ENCODE assay signal across 10 cellular contexts in genomic region chr2:37322368-37322767, GRCh38. TPM values are rescaled to one million over a fixed set of nuclear protein-coding genes. Genes with fewer than 3 reads are reported as not detected.
DNase-seq lines count a peak whose midpoint lies in the region; ATAC-seq and TF ChIP-seq lines count a peak whose summit lies in the region.
"Had no signal": no experiment of that assay in that cellular context is flagged by ENCODE, and none has a peak within 500 bp of the region (broad histone marks: within the 10 kb centered on the region; RNA-seq: fewer than 3 reads in every experiment).

No MANE protein-coding gene starts in this region.

- H3K9ac ChIP-seq in Loucy (ENCODE audit: low read depth, low read length, poor library complexity, severe bottlenecking) (peak overlapping the region; percentile 84), mammary epithelial cell (ENCODE audit: insufficient read depth, low read length) (no peak overlapping the region)

- H4K20me1 ChIP-seq in Loucy (ENCODE audit: insufficient read depth, low read length, poor library complexity, severe bottlenecking) (peaks cover 62% of the 10 kb centered on the region), mammary epithelial cell (ENCODE audit: insufficient read depth, low read length) (no peaks in the 10 kb centered on the region)

- no peaks in the 10 kb centered on the region for H3K9me2 ChIP-seq in Loucy (replicated peaks; ENCODE audit: low read depth, low read length)

- POLR2A ChIA-PET in CD4-positive, alpha-beta T cell (lab: Charles Lee) = interaction anchor here (1.2 to 4.6 kb wide), 5 partner anchors 10 to 91 kb away, joined by 3 to 29 read pairs (median 4); partner anchors contain the start of genes CEBPZ, NDUFAF7 and QPCT

- no peak for DNase-seq in CD4-positive, alpha-beta T cell
- no peak for DNase-seq in mammary epithelial cell
- no peak for DNase-seq in natural killer cell
- DNase-seq in NCI-H226 = no peak
- DNase-seq in Calu3 = no peak
- no peak for DNase-seq in progenitor cell of endocrine pancreas (ENCODE audit: low spot score, unreplicated experiment)
- DNase-seq: NCI-H146 had no signal

- H3K27ac Mint-ChIP-seq in CD4-positive, alpha-beta T cell = peak overlapping the region; percentile 56
- H3K27ac Mint-ChIP-seq in natural killer cell (peak overlapping the region; percentile 96), Calu3 (ENCODE audit: unreplicated experiment) (no peak overlapping the region), progenitor cell of endocrine pancreas (no peak overlapping the region)
- H3K27ac Mint-ChIP-seq: activated CD4-positive, alpha-beta T cell treated with anti-CD3 and anti-CD28 coated beads, Interleukin-2, amount 10 ng/mL, durations not matched to agents 24 days and 14 days had no signal

- ATAC-seq in CD4-positive, alpha-beta T cell (ENCODE audit: poor library complexity) = no peak
- no peak for ATAC-seq in natural killer cell
- ATAC-seq in HG03196 (IDR thresholded peaks at IDR 0.05; ENCODE audit: unreplicated experiment) = no peak

- intact Hi-C loops in CD4-positive, alpha-beta T cell (cut with DNase I, micrococcal nuclease) = loop anchor here in 1 of 2 experiments (5.0 kb wide), 1 partner anchor 90 kb away; the partner anchor contains the start of genes CEBPZ and NDUFAF7
- intact Hi-C loops in mammary epithelial cell (cut with micrococcal nuclease) (loop anchor here (2.0 to 5.0 kb wide), 3 partner anchors 35 to 90 kb away; no protein-coding TSS in a partner anchor), natural killer cell (cut with micrococcal nuclease) (no loop called here), Calu3 (cut with micrococcal nuclease; ENCODE audit: unreplicated experiment) (no loop called here)

- TF ChIP-seq CTCF in CD4-positive, alpha-beta T cell (IDR thresholded peaks at IDR 0.05) = no peak
- TF ChIP-seq CTCF in Loucy (conservative IDR thresholded peaks at IDR 0.05; ENCODE audit: low read length) (no peak), mammary epithelial cell (conservative IDR thresholded peaks at IDR 0.05 in 1 of 2, IDR thresholded peaks at IDR 0.05 in 1 of 2; ENCODE audit: extremely low read depth in 1 of 2, insufficient read depth in 1 of 2, low read depth in 1 of 2, low read length in 2 of 2) (no peak), natural killer cell (IDR thresholded peaks at IDR 0.05) (no peak), Calu3 (IDR thresholded peaks at IDR 0.05; ENCODE audit: unreplicated experiment) (no peak), progenitor cell of endocrine pancreas (IDR thresholded peaks at IDR 0.05; ENCODE audit: unreplicated experiment) (no peak)

- no peaks in the 10 kb centered on the region for H3K27me3 ChIP-seq in CD4-positive, alpha-beta T cell (ENCODE audit: control insufficient read depth, insufficient read depth, low read length)
- no peaks in the 10 kb centered on the region for H3K27me3 ChIP-seq in Loucy (ENCODE audit: insufficient read depth, low read length, poor library complexity, severe bottlenecking)
- H3K27me3 ChIP-seq in mammary epithelial cell (ENCODE audit: insufficient read depth, low read length) = no peaks in the 10 kb centered on the region

- H3K27ac ChIP-seq in CD4-positive, alpha-beta T cell (ENCODE audit: low read depth, low read length) = no peak overlapping the region
- no peak overlapping the region for H3K27ac ChIP-seq in mammary epithelial cell (ENCODE audit: insufficient read depth, low read depth, low read length)

- dilution Hi-C loops in mammary epithelial cell (cut with HindIII; ENCODE audit: low sequenced_read_pairs) = no loop called here

- peaks cover 9% of the 10 kb centered on the region for H3K27me3 Mint-ChIP-seq in CD4-positive, alpha-beta T cell
- H3K27me3 Mint-ChIP-seq in natural killer cell (ENCODE audit: low read depth in 2 of 2) (peaks cover 3 to 13% of the 10 kb centered on the region in 2 donors), Calu3 (ENCODE audit: unreplicated experiment) (peaks cover 9% of the 10 kb centered on the region), progenitor cell of endocrine pancreas (peaks cover 10% of the 10 kb centered on the region)

- H3K36me3 Mint-ChIP-seq in CD4-positive, alpha-beta T cell (ENCODE audit: low read depth) = peaks cover 22% of the 10 kb centered on the region
- no peaks in the 10 kb centered on the region for H3K36me3 Mint-ChIP-seq in natural killer cell
- peaks cover 24% of the 10 kb centered on the region for H3K36me3 Mint-ChIP-seq in Calu3 (ENCODE audit: insufficient read depth, unreplicated experiment)
- no peaks in the 10 kb centered on the region for H3K36me3 Mint-ChIP-seq in progenitor cell of endocrine pancreas (ENCODE audit: insufficient read depth)

- H3K4me3 Mint-ChIP-seq in CD4-positive, alpha-beta T cell = peak overlapping the region; percentile 54
- H3K4me3 Mint-ChIP-seq in natural killer cell = peak overlapping the region; percentile 97
- H3K4me3 Mint-ChIP-seq in Calu3 (ENCODE audit: low read depth, unreplicated experiment) = no peak overlapping the region
- no peak overlapping the region for H3K4me3 Mint-ChIP-seq in progenitor cell of endocrine pancreas (ENCODE audit: low read depth)

- H3K9me3 Mint-ChIP-seq in CD4-positive, alpha-beta T cell = no peaks in the 10 kb centered on the region
- no peaks in the 10 kb centered on the region for H3K9me3 Mint-ChIP-seq in natural killer cell
- no peaks in the 10 kb centered on the region for H3K9me3 Mint-ChIP-seq in Calu3 (ENCODE audit: low read depth, unreplicated experiment)
- no peaks in the 10 kb centered on the region for H3K9me3 Mint-ChIP-seq in progenitor cell of endocrine pancreas (ENCODE audit: low read depth)
- H3K9me3 Mint-ChIP-seq: activated CD4-positive, alpha-beta T cell treated with anti-CD3 and anti-CD28 coated beads, Interleukin-2, amount 10 ng/mL, durations not matched to agents 24 days and 14 days had no signal

- H3K4me1 ChIP-seq in Loucy (ENCODE audit: insufficient read depth, low read length, poor library complexity, severe bottlenecking) (peaks cover 64% of the 10 kb centered on the region), mammary epithelial cell (ENCODE audit: insufficient read depth, low read length) (peaks cover 44% of the 10 kb centered on the region)

- H3K4me3 ChIP-seq in Loucy (ENCODE audit: low read length, poor library complexity, severe bottlenecking) = peak overlapping the region; percentile 96
- H3K4me3 ChIP-seq in mammary epithelial cell (replicated peaks in 1 of 3; ENCODE audit: insufficient read depth in 1 of 3, low read depth in 2 of 3, low read length in 3 of 3) = peak overlapping the region in 1 of 3 experiments; percentile 67

- peaks cover 63% of the 10 kb centered on the region for H3K4me1 Mint-ChIP-seq in CD4-positive, alpha-beta T cell (ENCODE audit: low read depth)
- H3K4me1 Mint-ChIP-seq in natural killer cell (peaks cover 52% of the 10 kb centered on the region in 2 donors), Calu3 (ENCODE audit: low read depth, unreplicated experiment) (peaks cover 34% of the 10 kb centered on the region), progenitor cell of endocrine pancreas (ENCODE audit: low read depth) (peaks cover 41% of the 10 kb centered on the region)

- H3F3A ChIP-seq in Loucy (ENCODE audit: low read depth) = no peaks in the 10 kb centered on the region; the same call in 1 of the 2 replicates

- BruUV-seq in mammary epithelial cell (replicated peaks; lab: Mats Ljungman, UMichigan) = no TSS peak
- BruUV-seq in Calu3 (replicated peaks; lab: Mats Ljungman, UMichigan) = no TSS peak

- H2AFZ ChIP-seq in Loucy (ENCODE audit: low read length) = no peak overlapping the region
- no peak overlapping the region for H2AFZ ChIP-seq in mammary epithelial cell (ENCODE audit: low read depth, low read length)

- H3K9me3 ChIP-seq in CD4-positive, alpha-beta T cell (ENCODE audit: control insufficient read depth, low read length) = no peaks in the 10 kb centered on the region
- H3K9me3 ChIP-seq in Loucy (ENCODE audit: insufficient read depth, low read depth, low read length) (no peaks in the 10 kb centered on the region), mammary epithelial cell (replicated peaks; ENCODE audit: insufficient read depth, low read length) (no peaks in the 10 kb centered on the region)

- CTCF ChIA-PET in CD4-positive, alpha-beta T cell (lab: Charles Lee) = interaction anchor here (0.9 to 1.7 kb wide), 3 partner anchors 10 to 18 kb away, joined by 3 to 5 read pairs (median 4); no protein-coding TSS in a partner anchor
- CTCF ChIA-PET in mammary epithelial cell (lab: Charles Lee; ENCODE audit: low non-redundant PET) (interaction anchor here (0.7 kb wide), 1 partner anchor 74 kb away, joined by 6 read pairs; no protein-coding TSS in a partner anchor), Calu3 (lab: Charles Lee) (no interaction called here)

- in situ Hi-C loops in mammary epithelial cell (cut with MboI; ENCODE audit: low sequenced_read_pairs in 2 of 2) = no loop called here

- no peaks in the 10 kb centered on the region for H3K36me3 ChIP-seq in Loucy (ENCODE audit: insufficient read depth, low read length)
- H3K36me3 ChIP-seq in mammary epithelial cell (ENCODE audit: insufficient read depth, low read length) = no peaks in the 10 kb centered on the region

- H3K4me2 ChIP-seq in Loucy (ENCODE audit: low read depth, low read length, poor library complexity, severe bottlenecking) (peak overlapping the region; percentile 97), mammary epithelial cell (ENCODE audit: insufficient read depth, low read depth, low read length) (peak overlapping the region; percentile 91)

- peaks cover 68% of the 10 kb centered on the region for H3K79me2 ChIP-seq in Loucy (ENCODE audit: insufficient read depth, low read length)
- peaks cover 68% of the 10 kb centered on the region for H3K79me2 ChIP-seq in mammary epithelial cell (ENCODE audit: insufficient read depth, low read length)

RNA-seq across cellular contexts. Expression of gene PRKD3, which starts 2.3 kb away (rescaled TPM):
- total RNA-seq in CD4-positive, alpha-beta T cell = 10 to 100 TPM; 40.5 to 44.1 TPM
- total RNA-seq in mammary epithelial cell (10 to 100 TPM; 43.0 to 43.3 TPM), natural killer cell (10 to 100 TPM; 64.4 to 76.2 (median 65.1) TPM), Calu3 (2022) (24.8 and 33.4 TPM in 2 replicates), progenitor cell of endocrine pancreas (56.6 and 56.7 TPM in 2 replicates)
- 20.3 TPM for polyA plus RNA-seq in mammary epithelial cell
- 38.5 TPM for polyA minus RNA-seq in mammary epithelial cell

RNA-seq across cellular contexts. Expression of gene QPCT, which starts 22.1 kb away (rescaled TPM):
- under 1 TPM; 0.53 to 0.71 TPM for total RNA-seq in CD4-positive, alpha-beta T cell
- total RNA-seq in mammary epithelial cell (10 to 100 TPM in 1 of 2 donors, under 1 TPM in 1; 0.33 to 14.3 TPM), natural killer cell (1 to 10 TPM in 2 of 3 donors, under 1 TPM in 1; 0.38 to 2.1 (median 2.1) TPM), Calu3 (2022) (7.4 and 8.9 TPM in 2 replicates), progenitor cell of endocrine pancreas (2.7 TPM in 2 replicates)
- polyA plus RNA-seq in mammary epithelial cell = 4.0 TPM
- polyA minus RNA-seq in mammary epithelial cell = 26.6 TPM

Comparison
In these comparisons a context has a peak if more than half of its experiments do, and no peak if none do; other contexts are left out.
1. H3K27ac Mint-ChIP-seq: peak in CD4-positive, alpha-beta T cell (single experiment) and natural killer cell (2 of 2); none in Calu3 (single experiment) and progenitor cell of endocrine pancreas (single experiment).
2. H3K4me3 Mint-ChIP-seq: peak in CD4-positive, alpha-beta T cell (single experiment) and natural killer cell (single experiment); none in Calu3 (single experiment) and progenitor cell of endocrine pancreas (single experiment).